In genomic region chr9:133760713-133761290, GRCh38 we compare ENCODE assay signal across 19 cellular contexts.
"Had no signal": no experiment of that assay in that cellular context is flagged by ENCODE, and none has a peak within 500 bp of the region (broad histone marks: within the 10 kb centered on the region; RNA-seq: fewer than 3 reads in every experiment).

No MANE protein-coding gene starts in this region.

- H3K4me3 Mint-ChIP-seq: dendritic cell treated with granulocyte-macrophage colony-stimulating factor and Interleukin-4, amounts not matched to agents 40 ng/mL and 50 ng/mL, for 4 days; endodermal cell; natural killer cell had no signal

- H3K27ac Mint-ChIP-seq: dendritic cell treated with granulocyte-macrophage colony-stimulating factor and Interleukin-4, amounts not matched to agents 40 ng/mL and 50 ng/mL, for 4 days; endodermal cell; natural killer cell; progenitor cell of endocrine pancreas had no signal

- ATAC-seq: esophagus mucosa, gastrocnemius medialis, left cardiac atrium, natural killer cell, sciatic nerve had no signal

- H3K9me3 Mint-ChIP-seq: dendritic cell treated with granulocyte-macrophage colony-stimulating factor and Interleukin-4, amounts not matched to agents 40 ng/mL and 50 ng/mL, for 4 days had no signal

- DNase-seq: colonic mucosa; effector CD8-positive, alpha-beta T cell; endodermal cell; foreskin fibroblast; left ventricle myocardium inferior; mammary epithelial cell; occipital lobe; stimulated activated CD4-positive, alpha-beta T cell treated with anti-CD3 and anti-CD28 coated beads, Interleukin-12 subunit alpha, Interleukin-12 subunit beta, amount 100 ng/mL, for 4 hours; stimulated activated CD4-positive, alpha-beta T cell treated with anti-CD3 and anti-CD28 coated beads, Interleukin-1b, Interleukin-23, amount 100 ng/mL, for 48 hours; stimulated activated CD4-positive, alpha-beta T cell treated with anti-CD3 and anti-CD28 coated beads, Interleukin-4, amount 100 ng/mL, for 1 hour; stimulated activated naive CD4-positive, alpha-beta T cell treated with Interleukin-2 at 50 U/mL for 16 hours; trophoblast cell had no signal

- H3K27me3 Mint-ChIP-seq: dendritic cell treated with granulocyte-macrophage colony-stimulating factor and Interleukin-4, amounts not matched to agents 40 ng/mL and 50 ng/mL, for 4 days; progenitor cell of endocrine pancreas had no signal

- H3K4me1 Mint-ChIP-seq: endodermal cell had no signal
